In the genomic region with DNA sequence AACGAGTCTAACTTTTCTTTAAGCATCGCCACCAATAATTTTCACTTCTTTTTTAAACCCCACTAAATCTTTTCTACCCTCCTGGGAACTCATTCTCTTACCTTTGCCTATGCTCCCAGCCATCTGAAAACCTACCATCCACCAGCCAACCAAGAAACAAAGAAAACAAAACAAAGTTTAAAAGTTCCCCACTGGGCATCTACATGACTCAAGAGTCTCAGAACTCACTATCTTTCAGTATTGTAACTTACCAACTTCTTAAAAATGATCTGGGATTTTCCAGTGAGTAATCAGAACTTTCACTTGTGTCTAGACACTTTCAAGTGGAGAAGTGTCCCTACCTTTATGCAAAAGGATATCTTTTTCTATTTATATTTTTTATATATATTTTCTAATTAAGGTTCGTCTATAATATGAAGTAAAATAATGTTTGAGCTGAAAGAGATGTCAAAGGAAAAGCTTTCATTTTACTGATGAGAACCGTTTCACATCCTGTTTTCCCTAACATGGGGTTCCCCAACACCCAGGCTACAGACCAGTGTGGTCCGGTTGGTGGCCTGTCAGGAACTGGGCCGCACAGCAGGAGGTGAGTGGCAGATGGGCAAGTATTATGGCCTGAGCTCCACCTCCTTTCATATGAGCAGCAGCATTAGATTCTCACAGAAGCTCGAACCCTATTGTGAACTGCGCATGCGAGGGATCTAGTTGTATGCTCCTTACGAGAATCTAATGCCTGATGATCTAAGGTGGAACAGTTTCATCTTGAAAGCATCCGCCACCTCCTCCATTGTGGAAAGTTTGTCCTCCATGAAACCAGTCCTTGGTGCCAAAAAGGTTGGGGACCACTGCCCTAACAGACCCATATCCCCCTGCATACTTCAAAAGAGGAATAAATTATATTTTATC, we compare ENCODE assay signal across 10 cellular contexts.
A peak's percentile ranks its signal among the peaks of the same experiment; 100 is the strongest.
DNase-seq lines count a peak whose midpoint lies in the region; ATAC-seq and FAIRE-seq lines count a peak whose summit lies in the region.
"Had no signal": no experiment of that assay in that cellular context is flagged by ENCODE, and none has a peak within 500 bp of the region (broad histone marks: within the 10 kb centered on the region; RNA-seq: fewer than 3 reads in every experiment).

No MANE protein-coding gene starts in this region.

- no peak for FAIRE-seq in HTR-8/SVneo (lab: Jason Lieb, UNC)

- H3K4me3 Mint-ChIP-seq in activated T-cell treated with anti-CD3 and anti-CD28 coated beads, Interleukin-2, amount 50 U/mL, for 24 hours, result no peak overlapping the region
- peak overlapping the region; percentile 53 for H3K4me3 Mint-ChIP-seq in stimulated activated memory B cell treated with anti-CD40 and anti-IgM and Interleukin-4, amounts not matched to agents 10 μg/mL and 1 μg/mL and 100 μg/mL, for 72 hours

- peak; percentile 90 for ATAC-seq in GM21723 (IDR thresholded peaks at IDR 0.05; ENCODE audit: unreplicated experiment)
- ATAC-seq in HG03460 (IDR thresholded peaks at IDR 0.05; ENCODE audit: unreplicated experiment), result peak; percentile 93
- peak; percentile 94 for ATAC-seq in stimulated activated memory B cell treated with anti-CD40 and anti-IgM and Interleukin-4, amounts not matched to agents 10 μg/mL and 1 μg/mL and 100 μg/mL, for 72 hours

- H3K27ac Mint-ChIP-seq in activated T-cell treated with anti-CD3 and anti-CD28 coated beads, Interleukin-2, amount 50 U/mL, for 24 hours, result peak overlapping the region; percentile 81
- peak overlapping the region; percentile 81 for H3K27ac Mint-ChIP-seq in stimulated activated memory B cell treated with anti-CD40 and anti-IgM and Interleukin-4, amounts not matched to agents 10 μg/mL and 1 μg/mL and 100 μg/mL, for 72 hours

- no peaks in the 10 kb centered on the region for H3K36me3 Mint-ChIP-seq in activated T-cell treated with anti-CD3 and anti-CD28 coated beads, Interleukin-2, amount 50 U/mL, for 24 hours (ENCODE audit: low read depth)
- no peaks in the 10 kb centered on the region for H3K36me3 Mint-ChIP-seq in stimulated activated memory B cell treated with anti-CD40 and anti-IgM and Interleukin-4, amounts not matched to agents 10 μg/mL and 1 μg/mL and 100 μg/mL, for 72 hours

- H3K27me3 Mint-ChIP-seq in activated T-cell treated with anti-CD3 and anti-CD28 coated beads, Interleukin-2, amount 50 U/mL, for 24 hours, result peaks cover 5% of the 10 kb centered on the region
- no peaks in the 10 kb centered on the region for H3K27me3 Mint-ChIP-seq in stimulated activated memory B cell treated with anti-CD40 and anti-IgM and Interleukin-4, amounts not matched to agents 10 μg/mL and 1 μg/mL and 100 μg/mL, for 72 hours

- H3K4me1 Mint-ChIP-seq in activated T-cell treated with anti-CD3 and anti-CD28 coated beads, Interleukin-2, amount 50 U/mL, for 24 hours (ENCODE audit: low read depth), result peaks cover 23% of the 10 kb centered on the region
- H3K4me1 Mint-ChIP-seq in stimulated activated memory B cell treated with anti-CD40 and anti-IgM and Interleukin-4, amounts not matched to agents 10 μg/mL and 1 μg/mL and 100 μg/mL, for 72 hours, result peaks cover 38% of the 10 kb centered on the region

- DNase-seq in activated T-cell treated with anti-CD3 and anti-CD28 coated beads, Interleukin-2, amount 50 U/mL, for 24 hours, result no peak
- no peak for DNase-seq in activated T-cell treated with anti-CD3 and anti-CD28 coated beads, Interleukin-2, amount 50 U/mL, for 1 hour
- DNase-seq in NCI-H524 (lab: John Stamatoyannopoulos, UW), result no peak
- DNase-seq in HTR-8/SVneo (ENCODE audit: insufficient read length, low spot score), result no peak
- DNase-seq in T-helper 1 cell, result no peak
- DNase-seq: NCI-H226; stimulated activated naive CD4-positive, alpha-beta T cell treated with Interleukin-2 at 50 U/mL for 16 hours had no signal

- H3K9me3 Mint-ChIP-seq in activated T-cell treated with anti-CD3 and anti-CD28 coated beads, Interleukin-2, amount 50 U/mL, for 24 hours, result no peaks in the 10 kb centered on the region
- no peaks in the 10 kb centered on the region for H3K9me3 Mint-ChIP-seq in stimulated activated memory B cell treated with anti-CD40 and anti-IgM and Interleukin-4, amounts not matched to agents 10 μg/mL and 1 μg/mL and 100 μg/mL, for 72 hours
